8 cellular contexts compared by ENCODE assay signal in genomic region chr13:51814825-51815650, GRCh38. TPM values are rescaled to one million over a fixed set of nuclear protein-coding genes. Genes with fewer than 3 reads are reported as not detected.
A peak's percentile ranks its signal among the peaks of the same experiment; 100 is the strongest.
DNase-seq lines count a peak whose midpoint lies in the region; ATAC-seq and TF ChIP-seq lines count a peak whose summit lies in the region.

No MANE protein-coding gene starts in this region.

- H3K4me1 Mint-ChIP-seq in nephron progenitor cell, result peaks cover 38% of the 10 kb centered on the region

- H3K9me3 ChIP-seq in NT2/D1 (ENCODE audit: insufficient read depth, low read length), result no peaks in the 10 kb centered on the region
- no peaks in the 10 kb centered on the region for H3K9me3 ChIP-seq in thoracic aorta

- no peak overlapping the region for H3K27ac ChIP-seq in thoracic aorta

- H3K9ac ChIP-seq in NT2/D1 (ENCODE audit: insufficient read length, low read depth), result no peak overlapping the region

- H3K36me3 ChIP-seq in NT2/D1 (ENCODE audit: insufficient read depth, insufficient read length, low read length), result no peaks in the 10 kb centered on the region
- no peaks in the 10 kb centered on the region for H3K36me3 ChIP-seq in thoracic aorta

- no peaks in the 10 kb centered on the region for H3K36me3 Mint-ChIP-seq in nephron progenitor cell (ENCODE audit: low read depth)

- TF ChIP-seq CTCF in nephron progenitor cell (IDR thresholded peaks at IDR 0.05) (peak; percentile 71), thoracic aorta (IDR thresholded peaks at IDR 0.05) (peak; percentile 78)

- H3K27me3 ChIP-seq in NT2/D1 (ENCODE audit: insufficient read depth, insufficient read length) (no peaks in the 10 kb centered on the region), thoracic aorta (replicated peaks; ENCODE audit: insufficient read depth) (no peaks in the 10 kb centered on the region)

- ATAC-seq in GM19463 (IDR thresholded peaks at IDR 0.05; ENCODE audit: unreplicated experiment) (peak; percentile 68), HG03520 (IDR thresholded peaks at IDR 0.05; ENCODE audit: unreplicated experiment) (peak; percentile 80), thoracic aorta (ENCODE audit: insufficient number of reproducible peaks, low FRiP score, low read depth) (no peak)

- H3K27me3 Mint-ChIP-seq in nephron progenitor cell (ENCODE audit: low read depth, poor library complexity), result peaks cover 22% of the 10 kb centered on the region

- H3K4me3 ChIP-seq in NT2/D1 (ENCODE audit: insufficient read length, low read depth) (no peak overlapping the region), thoracic aorta (peak overlapping the region; percentile 54)

- peak; percentile 55 for DNase-seq in DMS53 treated with DMSO at 0.1 percent for 48 hours (lab: John Stamatoyannopoulos, UW; ENCODE audit: unreplicated experiment)
- peak; percentile 52 for DNase-seq in NT2/D1 (ENCODE audit: low read depth, low spot score)
- peak; percentile 67 for DNase-seq in activated T-cell treated with anti-CD3 and anti-CD28 coated beads for 48 hours (ENCODE audit: low read depth)
- peak; percentile 29 for DNase-seq in fibroblast of gingiva (ENCODE audit: low read depth)
- peak; percentile 71 for DNase-seq in nephron progenitor cell
- DNase-seq in thoracic aorta (ENCODE audit: low spot score), result no peak

- H3K4me3 Mint-ChIP-seq in nephron progenitor cell, result no peak overlapping the region

- no peaks in the 10 kb centered on the region for H3K4me1 ChIP-seq in NT2/D1 (ENCODE audit: insufficient read depth, insufficient read length)
- peaks cover 4 to 15% of the 10 kb centered on the region in 2 donors for H3K4me1 ChIP-seq in thoracic aorta (ENCODE audit: control insufficient read depth in 1 of 2, low read depth in 2 of 2)

- no peaks in the 10 kb centered on the region for H3K9me3 Mint-ChIP-seq in nephron progenitor cell

- H3K27ac Mint-ChIP-seq in nephron progenitor cell, result no peak overlapping the region

RNA-seq across cellular contexts. Expression of gene DHRS12, which starts 11.1 kb away (rescaled TPM):
- total RNA-seq in thoracic aorta, result 10 to 100 TPM in 1 of 2 donors, 1 to 10 TPM in 1; 4.9 to 13.3 TPM

RNA-seq across cellular contexts. Expression of gene TMEM272, which starts 29.9 kb away (rescaled TPM):
- not detected for total RNA-seq in thoracic aorta

RNA-seq across cellular contexts. Expression of gene CCDC70, which starts 46.7 kb away (rescaled TPM):
- not detected for total RNA-seq in thoracic aorta
